In genomic region chr14:103141117-103141796, GRCh38 we compare ENCODE assay signal across 8 cellular contexts. TPM values are rescaled to one million over a fixed set of nuclear protein-coding genes. Genes with fewer than 3 reads are reported as not detected.
DNase-seq lines count a peak whose midpoint lies in the region; ATAC-seq and TF ChIP-seq lines count a peak whose summit lies in the region.

No MANE protein-coding gene starts in this region.

- peak; percentile 34 for ATAC-seq in CD8-positive, alpha-beta T cell
- ATAC-seq in GM18870 (IDR thresholded peaks at IDR 0.05; ENCODE audit: unreplicated experiment): peak; percentile 14
- ATAC-seq in HG03469 (IDR thresholded peaks at IDR 0.05; ENCODE audit: unreplicated experiment): no peak

- TF ChIP-seq CTCF in CD8-positive, alpha-beta T cell (IDR thresholded peaks at IDR 0.05): no peak
- peak; percentile 59 for TF ChIP-seq CTCF in LNCAP (IDR thresholded peaks at IDR 0.05)

- CTCF ChIA-PET in CD8-positive, alpha-beta T cell (lab: Charles Lee): no interaction called here

- H3K4me1 Mint-ChIP-seq in CD8-positive, alpha-beta T cell (ENCODE audit: low read depth): peaks cover 7% of the 10 kb centered on the region

- DNase-seq in CD8-positive, alpha-beta T cell: peak in 1 of 7 experiments; percentile 17
- peak; percentile 70 to 77 for DNase-seq in SJCRH30
- DNase-seq in germinal center (ENCODE audit: low spot score): peak; percentile 51
- peak; percentile 9 to 29 (median 16) for DNase-seq in stimulated activated CD4-positive, alpha-beta T cell treated with anti-CD3 and anti-CD28 coated beads, TNF-alpha, amount 100 ng/mL, for 48 hours (ENCODE audit: low read depth in 3 of 3)
- DNase-seq in AG08395 (ENCODE audit: low spot score): no peak

- peaks cover 33% of the 10 kb centered on the region for H3K27me3 Mint-ChIP-seq in CD8-positive, alpha-beta T cell (ENCODE audit: low read depth)

- H3K4me3 Mint-ChIP-seq in CD8-positive, alpha-beta T cell: no peak overlapping the region

- H3K9me3 Mint-ChIP-seq in CD8-positive, alpha-beta T cell: no peaks in the 10 kb centered on the region

- H3K4me1 ChIP-seq in CD8-positive, alpha-beta T cell (ENCODE audit: insufficient read depth, low read length): no peaks in the 10 kb centered on the region
- peaks cover 8% of the 10 kb centered on the region for H3K4me1 ChIP-seq in SJCRH30

- no peak overlapping the region for H3K27ac ChIP-seq in CD8-positive, alpha-beta T cell (ENCODE audit: low read depth, low read length)
- H3K27ac ChIP-seq in SJCRH30: no peak overlapping the region

- POLR2A ChIA-PET in CD8-positive, alpha-beta T cell (lab: Charles Lee): no interaction called here

- H3K4me3 ChIP-seq in CD8-positive, alpha-beta T cell (ENCODE audit: low read depth, low read length): no peak overlapping the region
- no peak overlapping the region for H3K4me3 ChIP-seq in SJCRH30

- no peaks in the 10 kb centered on the region for H3K36me3 ChIP-seq in CD8-positive, alpha-beta T cell (ENCODE audit: insufficient read depth, low read length)
- H3K36me3 ChIP-seq in SJCRH30: no peaks in the 10 kb centered on the region

- H3K9me3 ChIP-seq in CD8-positive, alpha-beta T cell (ENCODE audit: low read length): no peaks in the 10 kb centered on the region
- no peaks in the 10 kb centered on the region for H3K9me3 ChIP-seq in SJCRH30 (replicated peaks)

- no peaks in the 10 kb centered on the region for H3K36me3 Mint-ChIP-seq in CD8-positive, alpha-beta T cell

- H3K27ac Mint-ChIP-seq in CD8-positive, alpha-beta T cell: no peak overlapping the region

- no peaks in the 10 kb centered on the region for H3K27me3 ChIP-seq in CD8-positive, alpha-beta T cell (ENCODE audit: insufficient read depth, low read length)
- no peaks in the 10 kb centered on the region; the same call in 1 of the 2 replicates for H3K27me3 ChIP-seq in SJCRH30

- intact Hi-C loops in CD8-positive, alpha-beta T cell (cut with DNase I, micrococcal nuclease): no loop called here

RNA-seq across cellular contexts. Expression of gene TNFAIP2, which starts 18.0 kb away (rescaled TPM):
- under 1 TPM; 0.44 to 0.90 TPM for total RNA-seq in CD8-positive, alpha-beta T cell
- 4.6 and 5.9 TPM in 2 replicates for total RNA-seq in SJCRH30 (2014; rRNA removed; shearing (Covaris generic))

RNA-seq across cellular contexts. Expression of gene EXOC3L4, which starts 46.7 kb away (rescaled TPM):
- total RNA-seq in CD8-positive, alpha-beta T cell: not detected
- total RNA-seq in SJCRH30 (2014; rRNA removed; shearing (Covaris generic)): not detected in 2 replicates

RNA-seq across cellular contexts. Expression of gene LBHD2, which starts 57.2 kb away (rescaled TPM):
- not detected for total RNA-seq in CD8-positive, alpha-beta T cell
- total RNA-seq in SJCRH30 (2014; rRNA removed; shearing (Covaris generic)): not detected in 2 replicates
